In genomic region chr12:23495472-23495871, GRCh38 we compare ENCODE assay signal across 7 cellular contexts.
"Had no signal": no experiment of that assay in that cellular context is flagged by ENCODE, and none has a peak within 500 bp of the region (broad histone marks: within the 10 kb centered on the region; RNA-seq: fewer than 3 reads in every experiment).

No MANE protein-coding gene starts in this region.

- ATAC-seq: HCT116 had no signal

- H3K4me1 ChIP-seq: HAP-1 had no signal

- H3K4me3 ChIP-seq: GM23248, HAP-1 had no signal

- H2AFZ ChIP-seq: GM23248 had no signal

- H3K36me3 ChIP-seq: HAP-1 had no signal

- DNase-seq: GM23248, GOT3, H7, HFFc6 had no signal

- FAIRE-seq: HTR-8/SVneo had no signal

- H3K27ac ChIP-seq: GM23248 had no signal

- H3K9ac ChIP-seq: GM23248 had no signal
